In genomic region chr14:58836303-58836702, GRCh38 we compare ENCODE assay signal across 1 cellular context.
TF ChIP-seq lines count a peak whose summit lies in the region.

No MANE protein-coding gene starts in this region.

TF ChIP-seq in WTC11, 78 proteins besides CTCF, POLR2A, EP300 and RAD21 (continued from another document):
- TF ChIP-seq, protein P1, sequence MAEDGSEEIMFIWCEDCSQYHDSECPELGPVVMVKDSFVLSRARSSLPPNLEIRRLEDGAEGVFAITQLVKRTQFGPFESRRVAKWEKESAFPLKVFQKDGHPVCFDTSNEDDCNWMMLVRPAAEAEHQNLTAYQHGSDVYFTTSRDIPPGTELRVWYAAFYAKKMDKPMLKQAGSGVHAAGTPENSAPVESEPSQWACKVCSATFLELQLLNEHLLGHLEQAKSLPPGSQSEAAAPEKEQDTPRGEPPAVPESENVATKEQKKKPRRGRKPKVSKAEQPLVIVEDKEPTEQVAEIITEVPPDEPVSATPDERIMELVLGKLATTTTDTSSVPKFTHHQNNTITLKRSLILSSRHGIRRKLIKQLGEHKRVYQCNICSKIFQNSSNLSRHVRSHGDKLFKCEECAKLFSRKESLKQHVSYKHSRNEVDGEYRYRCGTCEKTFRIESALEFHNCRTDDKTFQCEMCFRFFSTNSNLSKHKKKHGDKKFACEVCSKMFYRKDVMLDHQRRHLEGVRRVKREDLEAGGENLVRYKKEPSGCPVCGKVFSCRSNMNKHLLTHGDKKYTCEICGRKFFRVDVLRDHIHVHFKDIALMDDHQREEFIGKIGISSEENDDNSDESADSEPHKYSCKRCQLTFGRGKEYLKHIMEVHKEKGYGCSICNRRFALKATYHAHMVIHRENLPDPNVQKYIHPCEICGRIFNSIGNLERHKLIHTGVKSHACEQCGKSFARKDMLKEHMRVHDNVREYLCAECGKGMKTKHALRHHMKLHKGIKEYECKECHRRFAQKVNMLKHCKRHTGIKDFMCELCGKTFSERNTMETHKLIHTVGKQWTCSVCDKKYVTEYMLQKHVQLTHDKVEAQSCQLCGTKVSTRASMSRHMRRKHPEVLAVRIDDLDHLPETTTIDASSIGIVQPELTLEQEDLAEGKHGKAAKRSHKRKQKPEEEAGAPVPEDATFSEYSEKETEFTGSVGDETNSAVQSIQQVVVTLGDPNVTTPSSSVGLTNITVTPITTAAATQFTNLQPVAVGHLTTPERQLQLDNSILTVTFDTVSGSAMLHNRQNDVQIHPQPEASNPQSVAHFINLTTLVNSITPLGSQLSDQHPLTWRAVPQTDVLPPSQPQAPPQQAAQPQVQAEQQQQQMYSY (CRISPR knock-in tag; IDR thresholded peaks at IDR 0.05), result no peak
- TF ChIP-seq, protein P2, sequence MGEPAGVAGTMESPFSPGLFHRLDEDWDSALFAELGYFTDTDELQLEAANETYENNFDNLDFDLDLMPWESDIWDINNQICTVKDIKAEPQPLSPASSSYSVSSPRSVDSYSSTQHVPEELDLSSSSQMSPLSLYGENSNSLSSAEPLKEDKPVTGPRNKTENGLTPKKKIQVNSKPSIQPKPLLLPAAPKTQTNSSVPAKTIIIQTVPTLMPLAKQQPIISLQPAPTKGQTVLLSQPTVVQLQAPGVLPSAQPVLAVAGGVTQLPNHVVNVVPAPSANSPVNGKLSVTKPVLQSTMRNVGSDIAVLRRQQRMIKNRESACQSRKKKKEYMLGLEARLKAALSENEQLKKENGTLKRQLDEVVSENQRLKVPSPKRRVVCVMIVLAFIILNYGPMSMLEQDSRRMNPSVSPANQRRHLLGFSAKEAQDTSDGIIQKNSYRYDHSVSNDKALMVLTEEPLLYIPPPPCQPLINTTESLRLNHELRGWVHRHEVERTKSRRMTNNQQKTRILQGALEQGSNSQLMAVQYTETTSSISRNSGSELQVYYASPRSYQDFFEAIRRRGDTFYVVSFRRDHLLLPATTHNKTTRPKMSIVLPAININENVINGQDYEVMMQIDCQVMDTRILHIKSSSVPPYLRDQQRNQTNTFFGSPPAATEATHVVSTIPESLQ (CRISPR knock-in tag; IDR thresholded peaks at IDR 0.05), result no peak
- TF ChIP-seq, protein P3, sequence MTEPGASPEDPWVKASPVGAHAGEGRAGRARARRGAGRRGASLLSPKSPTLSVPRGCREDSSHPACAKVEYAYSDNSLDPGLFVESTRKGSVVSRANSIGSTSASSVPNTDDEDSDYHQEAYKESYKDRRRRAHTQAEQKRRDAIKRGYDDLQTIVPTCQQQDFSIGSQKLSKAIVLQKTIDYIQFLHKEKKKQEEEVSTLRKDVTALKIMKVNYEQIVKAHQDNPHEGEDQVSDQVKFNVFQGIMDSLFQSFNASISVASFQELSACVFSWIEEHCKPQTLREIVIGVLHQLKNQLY (CRISPR knock-in tag; IDR thresholded peaks at IDR 0.05), result no peak
- TF ChIP-seq, protein P4, sequence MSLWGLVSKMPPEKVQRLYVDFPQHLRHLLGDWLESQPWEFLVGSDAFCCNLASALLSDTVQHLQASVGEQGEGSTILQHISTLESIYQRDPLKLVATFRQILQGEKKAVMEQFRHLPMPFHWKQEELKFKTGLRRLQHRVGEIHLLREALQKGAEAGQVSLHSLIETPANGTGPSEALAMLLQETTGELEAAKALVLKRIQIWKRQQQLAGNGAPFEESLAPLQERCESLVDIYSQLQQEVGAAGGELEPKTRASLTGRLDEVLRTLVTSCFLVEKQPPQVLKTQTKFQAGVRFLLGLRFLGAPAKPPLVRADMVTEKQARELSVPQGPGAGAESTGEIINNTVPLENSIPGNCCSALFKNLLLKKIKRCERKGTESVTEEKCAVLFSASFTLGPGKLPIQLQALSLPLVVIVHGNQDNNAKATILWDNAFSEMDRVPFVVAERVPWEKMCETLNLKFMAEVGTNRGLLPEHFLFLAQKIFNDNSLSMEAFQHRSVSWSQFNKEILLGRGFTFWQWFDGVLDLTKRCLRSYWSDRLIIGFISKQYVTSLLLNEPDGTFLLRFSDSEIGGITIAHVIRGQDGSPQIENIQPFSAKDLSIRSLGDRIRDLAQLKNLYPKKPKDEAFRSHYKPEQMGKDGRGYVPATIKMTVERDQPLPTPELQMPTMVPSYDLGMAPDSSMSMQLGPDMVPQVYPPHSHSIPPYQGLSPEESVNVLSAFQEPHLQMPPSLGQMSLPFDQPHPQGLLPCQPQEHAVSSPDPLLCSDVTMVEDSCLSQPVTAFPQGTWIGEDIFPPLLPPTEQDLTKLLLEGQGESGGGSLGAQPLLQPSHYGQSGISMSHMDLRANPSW (CRISPR knock-in tag; conservative IDR thresholded peaks at IDR 0.05; ENCODE audit: low read depth), result no peak
- TF ChIP-seq CDX4 (CRISPR knock-in tag; IDR thresholded peaks at IDR 0.05; ENCODE audit: borderline replicate concordance), result no peak
